ENCODE assay signal across 2 cellular contexts in the genomic region with DNA sequence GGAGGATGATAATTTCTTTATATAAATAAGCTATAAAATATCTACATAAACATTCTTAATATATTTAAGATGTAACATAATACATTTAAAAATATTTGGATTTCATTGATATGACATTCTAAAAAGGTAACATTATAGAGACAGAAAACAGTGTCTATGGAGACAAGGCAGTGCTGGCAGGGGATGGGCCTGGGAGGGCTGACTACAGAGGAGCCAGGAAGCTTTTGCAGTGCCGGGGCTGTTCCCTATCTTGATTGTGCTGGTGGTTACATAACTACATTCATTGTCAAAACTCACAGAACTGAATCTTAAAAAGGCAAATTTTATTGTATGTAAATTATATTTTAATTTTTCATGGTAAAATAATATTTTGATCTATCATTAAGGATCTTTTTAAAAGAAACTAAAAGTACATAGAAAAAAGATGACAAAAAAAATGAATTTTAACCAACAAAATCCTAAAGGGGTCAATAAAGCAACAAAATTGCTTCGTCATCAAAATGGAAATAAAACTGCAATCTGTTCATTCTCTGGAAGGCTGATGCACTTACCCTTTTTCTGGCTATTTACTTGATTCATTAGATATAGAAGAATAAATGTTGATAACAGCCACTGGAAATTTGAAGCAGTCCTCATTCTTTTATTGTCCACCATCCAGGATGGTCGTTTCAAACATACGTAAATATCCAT.
TF ChIP-seq lines count a peak whose summit lies in the region.

No MANE protein-coding gene starts in this region.

TF ChIP-seq in IMR-90, 13 proteins besides CTCF, POLR2A, EP300 and RAD21:
- TF ChIP-seq MAFK (IDR thresholded peaks at IDR 0.05; ENCODE audit: low read depth, low read length) (peak; percentile 93), MXI1 (IDR thresholded peaks at IDR 0.05; ENCODE audit: borderline replicate concordance, low read depth, low read length) (no peak)
TF ChIP-seq in IMR-90: peak in this region for 1.

TF ChIP-seq in K562, 482 proteins besides CTCF, POLR2A, EP300 and RAD21:
- TF ChIP-seq SMAD4 (CRISPR knock-in tag; conservative IDR thresholded peaks at IDR 0.05) (no peak), ZNF316 (IDR thresholded peaks at IDR 0.05) (peak; percentile 94), TAL1 (IDR thresholded peaks at IDR 0.05) (no peak), UBTF (IDR thresholded peaks at IDR 0.05; ENCODE audit: borderline replicate concordance in 1 of 2, low read depth in 2 of 2, low read length in 2 of 2) (no peak), ELK3 (CRISPR knock-in tag; IDR thresholded peaks at IDR 0.05) (no peak), ZNF143 (CRISPR knock-in tag; IDR thresholded peaks at IDR 0.05) (no peak), SLC30A9 (CRISPR knock-in tag; IDR thresholded peaks at IDR 0.05) (no peak), ZNF212 (CRISPR knock-in tag; IDR thresholded peaks at IDR 0.05) (no peak), FOXM1 (IDR thresholded peaks at IDR 0.05; ENCODE audit: low read depth) (no peak), FOXM1 (CRISPR knock-in tag; IDR thresholded peaks at IDR 0.05; ENCODE audit: low read depth) (no peak), MAFK (IDR thresholded peaks at IDR 0.05; ENCODE audit: low read length) (peak; percentile 93), C11orf30 (IDR thresholded peaks at IDR 0.05; ENCODE audit: low read depth) (peak; percentile 83), GTF2E2 (tag; IDR thresholded peaks at IDR 0.05) (no peak), ILK (tag; IDR thresholded peaks at IDR 0.05; ENCODE audit: borderline replicate concordance, low read depth) (no peak), ERF (CRISPR knock-in tag; IDR thresholded peaks at IDR 0.05) (no peak), SRSF3 (IDR thresholded peaks at IDR 0.05; ENCODE audit: insufficient read depth, low read length) (no peak), ZNF431 (CRISPR knock-in tag; IDR thresholded peaks at IDR 0.05) (no peak), SMARCE1 (IDR thresholded peaks at IDR 0.05) (no peak), MAFG (tag; conservative IDR thresholded peaks at IDR 0.05) (peak; percentile 86), NFRKB (IDR thresholded peaks at IDR 0.05; ENCODE audit: low read depth) (no peak), FOXP1 (CRISPR knock-in tag; IDR thresholded peaks at IDR 0.05) (no peak), MAFF (IDR thresholded peaks at IDR 0.05; ENCODE audit: low read length) (peak; percentile 92), CAMTA2 (CRISPR knock-in tag; conservative IDR thresholded peaks at IDR 0.05) (no peak), ELK1 (CRISPR knock-in tag; IDR thresholded peaks at IDR 0.05) (no peak), ESRRB (CRISPR knock-in tag; IDR thresholded peaks at IDR 0.05; ENCODE audit: borderline replicate concordance) (no peak), ARID4B (CRISPR knock-in tag; IDR thresholded peaks at IDR 0.05) (no peak), SMAD1 (IDR thresholded peaks at IDR 0.05; ENCODE audit: low read depth, low read length, partially characterized antibody) (no peak), SMC3 (conservative IDR thresholded peaks at IDR 0.05; ENCODE audit: insufficient read depth, low read depth, low read length) (no peak)
- TF ChIP-seq, protein P1, sequence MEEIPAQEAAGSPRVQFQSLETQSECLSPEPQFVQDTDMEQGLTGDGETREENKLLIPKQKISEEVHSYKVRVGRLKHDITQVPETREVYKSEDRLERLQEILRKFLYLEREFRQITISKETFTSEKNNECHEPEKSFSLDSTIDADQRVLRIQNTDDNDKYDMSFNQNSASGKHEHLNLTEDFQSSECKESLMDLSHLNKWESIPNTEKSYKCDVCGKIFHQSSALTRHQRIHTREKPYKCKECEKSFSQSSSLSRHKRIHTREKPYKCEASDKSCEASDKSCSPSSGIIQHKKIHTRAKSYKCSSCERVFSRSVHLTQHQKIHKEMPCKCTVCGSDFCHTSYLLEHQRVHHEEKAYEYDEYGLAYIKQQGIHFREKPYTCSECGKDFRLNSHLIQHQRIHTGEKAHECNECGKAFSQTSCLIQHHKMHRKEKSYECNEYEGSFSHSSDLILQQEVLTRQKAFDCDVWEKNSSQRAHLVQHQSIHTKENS (CRISPR knock-in tag; IDR thresholded peaks at IDR 0.05), result no peak
- TF ChIP-seq, protein P2, sequence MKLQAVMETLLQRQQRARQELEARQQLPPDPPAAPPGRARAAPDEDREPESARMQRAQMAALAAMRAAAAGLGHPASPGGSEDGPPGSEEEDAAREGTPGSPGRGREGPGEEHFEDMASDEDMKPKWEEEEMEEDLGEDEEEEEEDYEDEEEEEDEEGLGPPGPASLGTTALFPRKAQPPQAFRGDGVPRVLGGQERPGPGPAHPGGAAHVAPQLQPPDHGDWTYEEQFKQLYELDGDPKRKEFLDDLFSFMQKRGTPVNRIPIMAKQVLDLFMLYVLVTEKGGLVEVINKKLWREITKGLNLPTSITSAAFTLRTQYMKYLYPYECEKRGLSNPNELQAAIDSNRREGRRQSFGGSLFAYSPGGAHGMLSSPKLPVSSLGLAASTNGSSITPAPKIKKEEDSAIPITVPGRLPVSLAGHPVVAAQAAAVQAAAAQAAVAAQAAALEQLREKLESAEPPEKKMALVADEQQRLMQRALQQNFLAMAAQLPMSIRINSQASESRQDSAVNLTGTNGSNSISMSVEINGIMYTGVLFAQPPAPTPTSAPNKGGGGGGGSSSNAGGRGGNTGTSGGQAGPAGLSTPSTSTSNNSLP (IDR thresholded peaks at IDR 0.05; ENCODE audit: borderline replicate concordance, low read depth, low read length), result no peak
- TF ChIP-seq, protein P3, sequence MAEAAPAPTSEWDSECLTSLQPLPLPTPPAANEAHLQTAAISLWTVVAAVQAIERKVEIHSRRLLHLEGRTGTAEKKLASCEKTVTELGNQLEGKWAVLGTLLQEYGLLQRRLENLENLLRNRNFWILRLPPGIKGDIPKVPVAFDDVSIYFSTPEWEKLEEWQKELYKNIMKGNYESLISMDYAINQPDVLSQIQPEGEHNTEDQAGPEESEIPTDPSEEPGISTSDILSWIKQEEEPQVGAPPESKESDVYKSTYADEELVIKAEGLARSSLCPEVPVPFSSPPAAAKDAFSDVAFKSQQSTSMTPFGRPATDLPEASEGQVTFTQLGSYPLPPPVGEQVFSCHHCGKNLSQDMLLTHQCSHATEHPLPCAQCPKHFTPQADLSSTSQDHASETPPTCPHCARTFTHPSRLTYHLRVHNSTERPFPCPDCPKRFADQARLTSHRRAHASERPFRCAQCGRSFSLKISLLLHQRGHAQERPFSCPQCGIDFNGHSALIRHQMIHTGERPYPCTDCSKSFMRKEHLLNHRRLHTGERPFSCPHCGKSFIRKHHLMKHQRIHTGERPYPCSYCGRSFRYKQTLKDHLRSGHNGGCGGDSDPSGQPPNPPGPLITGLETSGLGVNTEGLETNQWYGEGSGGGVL (CRISPR knock-in tag; IDR thresholded peaks at IDR 0.05), result no peak
- TF ChIP-seq, protein P4, sequence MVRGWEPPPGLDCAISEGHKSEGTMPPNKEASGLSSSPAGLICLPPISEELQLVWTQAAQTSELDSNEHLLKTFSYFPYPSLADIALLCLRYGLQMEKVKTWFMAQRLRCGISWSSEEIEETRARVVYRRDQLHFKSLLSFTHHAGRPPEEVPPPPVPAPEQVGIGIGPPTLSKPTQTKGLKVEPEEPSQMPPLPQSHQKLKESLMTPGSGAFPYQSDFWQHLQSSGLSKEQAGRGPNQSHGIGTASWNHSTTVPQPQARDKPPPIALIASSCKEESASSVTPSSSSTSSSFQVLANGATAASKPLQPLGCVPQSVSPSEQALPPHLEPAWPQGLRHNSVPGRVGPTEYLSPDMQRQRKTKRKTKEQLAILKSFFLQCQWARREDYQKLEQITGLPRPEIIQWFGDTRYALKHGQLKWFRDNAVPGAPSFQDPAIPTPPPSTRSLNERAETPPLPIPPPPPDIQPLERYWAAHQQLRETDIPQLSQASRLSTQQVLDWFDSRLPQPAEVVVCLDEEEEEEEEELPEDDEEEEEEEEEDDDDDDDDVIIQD (CRISPR knock-in tag; IDR thresholded peaks at IDR 0.05), result no peak
- TF ChIP-seq, protein P5, sequence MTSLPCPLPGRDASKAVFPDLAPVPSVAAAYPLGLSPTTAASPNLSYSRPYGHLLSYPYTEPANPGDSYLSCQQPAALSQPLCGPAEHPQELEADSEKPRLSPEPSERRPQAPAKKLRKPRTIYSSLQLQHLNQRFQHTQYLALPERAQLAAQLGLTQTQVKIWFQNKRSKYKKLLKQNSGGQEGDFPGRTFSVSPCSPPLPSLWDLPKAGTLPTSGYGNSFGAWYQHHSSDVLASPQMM (CRISPR knock-in tag; IDR thresholded peaks at IDR 0.05), result no peak
- TF ChIP-seq, protein P6, sequence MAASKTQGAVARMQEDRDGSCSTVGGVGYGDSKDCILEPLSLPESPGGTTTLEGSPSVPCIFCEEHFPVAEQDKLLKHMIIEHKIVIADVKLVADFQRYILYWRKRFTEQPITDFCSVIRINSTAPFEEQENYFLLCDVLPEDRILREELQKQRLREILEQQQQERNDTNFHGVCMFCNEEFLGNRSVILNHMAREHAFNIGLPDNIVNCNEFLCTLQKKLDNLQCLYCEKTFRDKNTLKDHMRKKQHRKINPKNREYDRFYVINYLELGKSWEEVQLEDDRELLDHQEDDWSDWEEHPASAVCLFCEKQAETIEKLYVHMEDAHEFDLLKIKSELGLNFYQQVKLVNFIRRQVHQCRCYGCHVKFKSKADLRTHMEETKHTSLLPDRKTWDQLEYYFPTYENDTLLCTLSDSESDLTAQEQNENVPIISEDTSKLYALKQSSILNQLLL (CRISPR knock-in tag; IDR thresholded peaks at IDR 0.05; ENCODE audit: borderline replicate concordance), result no peak
- TF ChIP-seq, protein P7, sequence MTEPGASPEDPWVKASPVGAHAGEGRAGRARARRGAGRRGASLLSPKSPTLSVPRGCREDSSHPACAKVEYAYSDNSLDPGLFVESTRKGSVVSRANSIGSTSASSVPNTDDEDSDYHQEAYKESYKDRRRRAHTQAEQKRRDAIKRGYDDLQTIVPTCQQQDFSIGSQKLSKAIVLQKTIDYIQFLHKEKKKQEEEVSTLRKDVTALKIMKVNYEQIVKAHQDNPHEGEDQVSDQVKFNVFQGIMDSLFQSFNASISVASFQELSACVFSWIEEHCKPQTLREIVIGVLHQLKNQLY (CRISPR knock-in tag; conservative IDR thresholded peaks at IDR 0.05), result no peak
